In the genomic region with DNA sequence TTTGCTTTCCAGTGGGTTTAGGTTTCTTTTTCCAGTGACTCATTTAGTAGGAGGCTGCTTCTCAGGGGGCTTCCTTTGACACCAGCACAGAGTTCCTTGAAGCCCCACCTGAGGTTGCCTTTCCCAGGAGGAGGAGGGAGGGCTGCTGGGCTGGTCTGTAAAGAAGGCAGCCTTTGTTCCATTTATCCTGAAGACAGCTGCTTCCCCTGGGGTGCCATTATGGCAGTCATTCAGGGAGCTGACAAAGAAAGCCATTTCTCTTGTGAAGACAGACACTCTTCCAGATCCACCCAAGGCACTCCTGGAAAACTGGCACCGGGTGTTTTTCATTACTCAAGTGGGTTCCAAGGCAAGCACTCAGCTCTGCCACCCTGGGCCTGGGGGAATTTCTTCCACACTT, we compare ENCODE assay signal across 23 cellular contexts.
"Had no signal": no experiment of that assay in that cellular context is flagged by ENCODE, and none has a peak within 500 bp of the region (broad histone marks: within the 10 kb centered on the region; RNA-seq: fewer than 3 reads in every experiment).

No MANE protein-coding gene starts in this region.

- H3K27me3 ChIP-seq: dorsolateral prefrontal cortex, esophagus squamous epithelium, gastroesophageal sphincter, tibial artery, upper lobe of right lung, vagina had no signal

- H3K27ac ChIP-seq: dorsolateral prefrontal cortex, epithelial cell of prostate, esophagus squamous epithelium, gastroesophageal sphincter, tibial artery, upper lobe of right lung, vagina had no signal

- H3K4me1 ChIP-seq: gastroesophageal sphincter, upper lobe of right lung, vagina had no signal

- H3K9me3 ChIP-seq: esophagus squamous epithelium, gastroesophageal sphincter, tibial artery, upper lobe of right lung, vagina had no signal

- DNase-seq: cortex of kidney; dorsolateral prefrontal cortex; effector memory CD4-positive, alpha-beta T cell; esophagus squamous epithelium; foreskin fibroblast; immature natural killer cell; kidney; left cardiac atrium; left ventricle myocardium superior; mesenchymal stem cell; midbrain; naive B cell; posterior cingulate gyrus; small intestine; stimulated activated CD4-positive, alpha-beta T cell treated with anti-CD3 and anti-CD28 coated beads, Interleukin-12 subunit alpha, Interleukin-12 subunit beta, amount 100 ng/mL, for 4 hours; stimulated activated naive CD4-positive, alpha-beta T cell treated with Interleukin-2 at 50 U/mL for 16 hours; tibial artery; upper lobe of right lung had no signal

- H3K27me3 Mint-ChIP-seq: naive B cell had no signal

- H3K4me3 Mint-ChIP-seq: immature natural killer cell, nephron had no signal

- ATAC-seq: gastroesophageal sphincter, left cardiac atrium, left ventricle myocardium superior, upper lobe of right lung had no signal

- H3K4me1 Mint-ChIP-seq: immature natural killer cell, nephron had no signal

- H3K4me3 ChIP-seq: dorsolateral prefrontal cortex, esophagus squamous epithelium, gastroesophageal sphincter, lung, tibial artery, upper lobe of right lung, vagina had no signal

- H3K36me3 ChIP-seq: upper lobe of right lung, vagina had no signal

- H3K27ac Mint-ChIP-seq: immature natural killer cell, nephron had no signal
